8 cellular contexts compared by ENCODE assay signal in genomic region chr4:15882675-15883086, GRCh38. TPM values are rescaled to one million over a fixed set of nuclear protein-coding genes. Genes with fewer than 3 reads are reported as not detected.
DNase-seq lines count a peak whose midpoint lies in the region; ATAC-seq and TF ChIP-seq lines count a peak whose summit lies in the region.

No MANE protein-coding gene starts in this region.

- dilution Hi-C loops in IMR-90 (cut with HindIII; ENCODE audit: low sequenced_read_pairs, unreplicated experiment), result no loop called here

- H3K79me2 ChIP-seq in PC-9 (ENCODE audit: low read depth), result no peaks in the 10 kb centered on the region
- no peaks in the 10 kb centered on the region for H3K79me2 ChIP-seq in trophoblast cell (ENCODE audit: control insufficient read depth, insufficient read depth, low read length, poor library complexity)

- CTCF ChIA-PET in IMR-90 (lab: Yijun Ruan, JAX), result interaction anchor here (0.6 to 5.0 kb wide), 21 partner anchors 10 to 403 kb away, joined by 3 to 67 read pairs (median 5); no protein-coding TSS in a partner anchor
- CTCF ChIA-PET in PC-9 (lab: Charles Lee), result interaction anchor here (1.1 to 2.6 kb wide), 6 partner anchors 23 to 404 kb away, joined by 3 to 30 read pairs (median 8); no protein-coding TSS in a partner anchor

- H3K23ac ChIP-seq in IMR-90 (ENCODE audit: low read depth, low read length) (no peak overlapping the region), trophoblast cell (ENCODE audit: low read length) (no peak overlapping the region)

- no peaks in the 10 kb centered on the region for H3K4me1 ChIP-seq in IMR-90 (ENCODE audit: control insufficient read depth, insufficient read depth, low read length)
- no peaks in the 10 kb centered on the region for H3K4me1 ChIP-seq in PC-9 (replicated peaks; ENCODE audit: insufficient read depth)
- no peaks in the 10 kb centered on the region for H3K4me1 ChIP-seq in trophoblast cell (ENCODE audit: control insufficient read depth in 1 of 2, insufficient read depth in 2 of 2, low read length in 2 of 2)

- BruUV-seq in IMR-90 (replicated peaks; lab: Mats Ljungman, UMichigan) (no TSS peak), PC-9 (replicated peaks; lab: Mats Ljungman, UMichigan) (no TSS peak)

- peaks cover 4% of the 10 kb centered on the region; the same call in 1 of the 2 replicates for H3K9me3 ChIP-seq in IMR-90 (ENCODE audit: control insufficient read depth, insufficient read depth, low read length)
- H3K9me3 ChIP-seq in PC-9 (ENCODE audit: insufficient read depth, low read depth), result no peaks in the 10 kb centered on the region
- H3K9me3 ChIP-seq in trophoblast cell (ENCODE audit: insufficient read depth, low read depth, low read length), result peaks cover 3% of the 10 kb centered on the region

- DNase-seq in GM04504 (ENCODE audit: low read depth) (peak; percentile 48), IMR-90 (peak; percentile 82), PC-9 (peak; percentile 51 to 82), head of caudate nucleus (peak in 38 of 42 donors; percentile 9 to 75 (median 42)), trophoblast cell (peak; percentile 67 to 96), posterior vena cava (ENCODE audit: low spot score) (no peak)
- DNase-seq in activated gamma-delta T cell treated with anti-CD3 and anti-CD28 coated beads, Interleukin-2, amount 50 U/mL, for 16 hours (ENCODE audit: low read depth), result peak; percentile 30

- H2BK12ac ChIP-seq in trophoblast cell (ENCODE audit: low read length), result no peak overlapping the region

- no peak overlapping the region for H3K9ac ChIP-seq in IMR-90 (ENCODE audit: low read depth, low read length)
- no peak overlapping the region for H3K9ac ChIP-seq in trophoblast cell (ENCODE audit: low read length)

- H4K5ac ChIP-seq in IMR-90 (ENCODE audit: low read depth, low read length), result no peak overlapping the region

- no peaks in the 10 kb centered on the region for H3K36me3 ChIP-seq in IMR-90 (ENCODE audit: control insufficient read depth, insufficient read depth, low read length)
- H3K36me3 ChIP-seq in PC-9 (ENCODE audit: low read depth), result no peaks in the 10 kb centered on the region
- no peaks in the 10 kb centered on the region for H3K36me3 ChIP-seq in trophoblast cell (ENCODE audit: control insufficient read depth in 1 of 2, insufficient read depth in 2 of 2, low read length in 2 of 2)

- H3K27me3 ChIP-seq in IMR-90 (ENCODE audit: control insufficient read depth, insufficient read depth, low read length) (peaks cover 18% of the 10 kb centered on the region), PC-9 (ENCODE audit: insufficient read depth, low read depth) (no peaks in the 10 kb centered on the region), trophoblast cell (ENCODE audit: insufficient read depth, low read length) (no peaks in the 10 kb centered on the region)

- H2BK20ac ChIP-seq in IMR-90 (ENCODE audit: low read depth, low read length), result no peak overlapping the region

- POLR2A ChIA-PET in IMR-90 (lab: Charles Lee; ENCODE audit: unreplicated experiment), result no interaction called here
- POLR2A ChIA-PET in PC-9 (lab: Charles Lee; ENCODE audit: unreplicated experiment), result interaction anchor here (0.6 kb wide), 1 partner anchor 345 kb away, joined by 3 read pairs; no protein-coding TSS in a partner anchor

- H3K4me3 ChIP-seq in IMR-90 (ENCODE audit: insufficient read depth, low read depth, low read length) (no peak overlapping the region), PC-9 (no peak overlapping the region), trophoblast cell (ENCODE audit: low read depth, low read length) (no peak overlapping the region)

- intact Hi-C loops in IMR-90 (cut with micrococcal nuclease) (loop anchor here (1.0 to 5.0 kb wide), 7 partner anchors 74 to 403 kb away; no protein-coding TSS in a partner anchor), PC-9 (cut with micrococcal nuclease; ENCODE audit: unreplicated experiment) (loop anchor here (1.0 to 5.0 kb wide), 7 partner anchors 24 to 403 kb away; partner anchors contain the start of gene FGFBP1), head of caudate nucleus (cut with DNase I) (loop anchor here (5.0 to 10.0 kb wide), 2 partner anchors 120 to 382 kb away; no protein-coding TSS in a partner anchor), posterior vena cava (cut with DNase I) (loop anchor here (2.0 to 10.0 kb wide), 4 partner anchors 72 to 120 kb away; no protein-coding TSS in a partner anchor)

- no peaks in the 10 kb centered on the region for H3K9me2 ChIP-seq in PC-9 (ENCODE audit: insufficient read depth)

- H4K12ac ChIP-seq in trophoblast cell (ENCODE audit: low read depth, low read length), result no peak overlapping the region

- H2AFZ ChIP-seq in IMR-90 (replicated peaks; ENCODE audit: low read length, poor library complexity) (no peak overlapping the region), PC-9 (no peak overlapping the region), trophoblast cell (ENCODE audit: insufficient read depth, low read length, poor library complexity) (no peak overlapping the region)

- H4K20me1 ChIP-seq in IMR-90 (ENCODE audit: insufficient read depth, low read length), result no peaks in the 10 kb centered on the region
- H4K20me1 ChIP-seq in PC-9 (ENCODE audit: insufficient read depth), result no peaks in the 10 kb centered on the region

- H2BK5ac ChIP-seq in IMR-90 (ENCODE audit: low read depth, low read length, poor library complexity, severe bottlenecking) (no peak overlapping the region), trophoblast cell (ENCODE audit: low read depth, low read length, poor library complexity) (no peak overlapping the region)

- H4K8ac ChIP-seq in IMR-90 (ENCODE audit: low read depth in 2 of 2, low read length in 2 of 2) (no peak overlapping the region), trophoblast cell (ENCODE audit: low read depth, low read length) (no peak overlapping the region)

- TF ChIP-seq CTCF in IMR-90 (conservative IDR thresholded peaks at IDR 0.05; ENCODE audit: low read depth, low read length) (peak; percentile 94), PC-9 (conservative IDR thresholded peaks at IDR 0.05) (peak; percentile 93)

- H3K79me1 ChIP-seq in IMR-90 (ENCODE audit: low read depth in 1 of 2, low read length in 2 of 2) (no peaks in the 10 kb centered on the region), trophoblast cell (ENCODE audit: low read length) (no peaks in the 10 kb centered on the region)

- H3K56ac ChIP-seq in IMR-90 (ENCODE audit: extremely low read depth, insufficient read depth, low read length), result no peak overlapping the region

- no peak overlapping the region for H2BK15ac ChIP-seq in IMR-90 (ENCODE audit: low read depth, low read length)

- peak; percentile 97 for TF ChIP-seq RAD21 in IMR-90 (IDR thresholded peaks at IDR 0.05; ENCODE audit: low read length)

- no peaks in the 10 kb centered on the region for H3K9me1 ChIP-seq in IMR-90 (ENCODE audit: insufficient read depth, low read length)

- peak; percentile 36; the same call in 1 of the 2 replicates for TF ChIP-seq POLR2A in IMR-90 (IDR thresholded peaks at IDR 0.05; ENCODE audit: low read depth, low read length)

- H4K91ac ChIP-seq in IMR-90 (ENCODE audit: insufficient read depth, low read depth, low read length) (no peak overlapping the region), trophoblast cell (ENCODE audit: low read depth, low read length) (no peak overlapping the region)

- H2BK120ac ChIP-seq in IMR-90 (ENCODE audit: low read depth, low read length) (no peak overlapping the region), trophoblast cell (ENCODE audit: insufficient read depth, low read length, poor library complexity) (no peak overlapping the region)

- H3K4me2 ChIP-seq in IMR-90 (ENCODE audit: low read depth, low read length) (no peak overlapping the region), PC-9 (no peak overlapping the region), trophoblast cell (ENCODE audit: low read length) (no peak overlapping the region)

- H3K4ac ChIP-seq in IMR-90 (ENCODE audit: low read depth, low read length) (no peak overlapping the region), trophoblast cell (ENCODE audit: low read depth, low read length) (no peak overlapping the region)

- no peak overlapping the region for H3K18ac ChIP-seq in IMR-90 (ENCODE audit: low read depth, low read length)
- no peak overlapping the region for H3K18ac ChIP-seq in trophoblast cell (ENCODE audit: low read length)

- WGBS in IMR-90 (ENCODE audit: extremely low coverage in 2 of 2, insufficient read length in 1 of 2), 2 experiments, result no CpG with 5 or more reads among the region's 1 CpG
- no CpG with 5 or more reads among the region's 1 CpG for WGBS in trophoblast cell (ENCODE audit: extremely low coverage, insufficient coverage, insufficient read length)

- ATAC-seq in GM21717 (IDR thresholded peaks at IDR 0.05; ENCODE audit: unreplicated experiment), result peak; percentile 96
- peak; percentile 96 for ATAC-seq in IMR-90 (ENCODE audit: low read depth)

- H3F3A ChIP-seq in PC-9 (ENCODE audit: insufficient read depth, low read depth), result no peaks in the 10 kb centered on the region

- no peak overlapping the region for H3K27ac ChIP-seq in IMR-90 (ENCODE audit: insufficient read depth, low read length)
- H3K27ac ChIP-seq in PC-9, result 0 out of 2 replicates have a peak overlapping the region, but pooled peaks have one; percentile 7
- H3K27ac ChIP-seq in trophoblast cell (ENCODE audit: low read depth, low read length), result no peak overlapping the region

- H3K14ac ChIP-seq in IMR-90 (replicated peaks; ENCODE audit: low read depth, low read length), result no peak overlapping the region
- H3K14ac ChIP-seq in trophoblast cell (ENCODE audit: low read length), result no peak overlapping the region

- in situ Hi-C loops in IMR-90 (cut with MboI; ENCODE audit: low sequenced_read_pairs), result loop anchor here (10.0 kb wide), 2 partner anchors 158 to 408 kb away; no protein-coding TSS in a partner anchor

- no peak overlapping the region for H2AK9ac ChIP-seq in IMR-90 (replicated peaks; ENCODE audit: low read depth, low read length, poor library complexity)

- H2AK5ac ChIP-seq in IMR-90 (ENCODE audit: low read depth, low read length) (no peak overlapping the region), trophoblast cell (ENCODE audit: low read length) (no peak overlapping the region)

TF ChIP-seq in IMR-90, 13 proteins besides CTCF, POLR2A, EP300 and RAD21:
- TF ChIP-seq SMC3 (IDR thresholded peaks at IDR 0.05; ENCODE audit: low read depth, low read length), result peak; percentile 98
- no peak for TF ChIP-seq BHLHE40 (IDR thresholded peaks at IDR 0.05; ENCODE audit: low read depth, low read length)
- TF ChIP-seq RCOR1 (IDR thresholded peaks at IDR 0.05; ENCODE audit: insufficient replicate concordance, low read length), result no peak
TF ChIP-seq in IMR-90: peak in this region for 1.

RNA-seq across cellular contexts. Expression of gene FGFBP1, which starts 55.9 kb away (rescaled TPM):
- under 0.01 TPM in 1 of 2 replicates, not detected in the other for total RNA-seq in IMR-90 (2012; rRNA removed)
- not detected in 2 replicates for polyA plus RNA-seq in IMR-90 (2012; rRNA removed)
- polyA plus RNA-seq in IMR-90 (2012; cell fraction: cytosol; rRNA removed), result not detected in 2 replicates
- polyA plus RNA-seq in IMR-90 (2012; cell fraction: nucleus; rRNA removed; ENCODE audit: low replicate concordance), result not detected in 2 replicates
- total RNA-seq in PC-9 (2021), result 11.1 and 30.8 TPM in 2 replicates
- 0.48 and 0.79 TPM in 2 replicates for polyA plus RNA-seq in trophoblast cell (2013)
- total RNA-seq in posterior vena cava, result not detected

Comparison
In these comparisons a context has a peak if more than half of its experiments do, and no peak if none do; other contexts are left out.
1. RNA of gene FGFBP1, which starts 55.9 kb away (total RNA-seq): 11.1 to 30.8 TPM in PC-9; under 0.01 TPM in IMR-90 and not detected in posterior vena cava; every median in the first group is over 10 times any median in the second.